13 cellular contexts compared by ENCODE assay signal in the genomic region with DNA sequence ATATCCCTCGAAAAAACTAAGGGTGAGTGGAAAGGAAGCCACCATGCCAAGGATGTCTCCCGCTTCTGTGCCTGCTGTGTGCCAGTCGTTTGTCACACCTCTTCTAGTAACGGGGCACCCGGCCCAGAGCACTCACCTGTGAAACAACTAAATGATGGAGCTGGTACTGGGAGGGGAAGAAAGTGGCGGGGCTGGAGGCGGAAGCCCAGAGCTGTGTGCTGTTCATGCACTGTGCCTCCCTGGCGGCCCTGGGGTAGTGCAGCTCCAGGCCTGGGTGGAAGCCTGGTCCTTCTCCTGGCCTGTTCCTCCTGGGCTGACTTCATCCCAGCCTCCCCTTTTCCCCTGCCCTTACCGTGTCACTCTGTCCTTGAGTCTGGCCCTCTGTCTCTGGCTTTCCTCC.
A peak's percentile ranks its signal among the peaks of the same experiment; 100 is the strongest.
DNase-seq lines count a peak whose midpoint lies in the region; ATAC-seq, FAIRE-seq and TF ChIP-seq lines count a peak whose summit lies in the region.
"Had no signal": no experiment of that assay in that cellular context is flagged by ENCODE, and none has a peak within 500 bp of the region (broad histone marks: within the 10 kb centered on the region; RNA-seq: fewer than 3 reads in every experiment).

No MANE protein-coding gene starts in this region.

- no peaks in the 10 kb centered on the region; the same call in 1 of the 2 replicates for H3K9me3 ChIP-seq in BE2C
- peaks cover 3% of the 10 kb centered on the region; the same call in 2 of the 3 replicates for H3K9me3 ChIP-seq in GM12878 (replicated peaks; ENCODE audit: control insufficient read depth, insufficient read depth, low read length)
- H3K9me3 ChIP-seq: SJSA1 had no signal

- FAIRE-seq in GM12878 (lab: Jason Lieb, UNC), result no peak

- H3K79me2 ChIP-seq in GM12878 (ENCODE audit: control insufficient read depth, insufficient read depth, low read length), result no peaks in the 10 kb centered on the region

- no peaks in the 10 kb centered on the region for H3K4me1 Mint-ChIP-seq in endothelial cell (ENCODE audit: unreplicated experiment)

- WGBS in GM12878 (ENCODE audit: insufficient coverage, insufficient replicate concordance, low lambda C conversion rate, missing lambda C conversion rate), result 52% methylated on average over 9 of the region's 9 CpGs

- in situ Hi-C loops in G401 (cut with HindIII; ENCODE audit: low sequenced_read_pairs), result no loop called here
- in situ Hi-C loops in GM12878 (cut with MboI), result no loop called here

- ATAC-seq in GM12878, result peak; percentile 71

- no peaks in the 10 kb centered on the region for H3K9me3 Mint-ChIP-seq in endothelial cell (ENCODE audit: unreplicated experiment)

- peak; percentile 72 for DNase-seq in BE2C
- DNase-seq in G401 (ENCODE audit: low spot score), result peak; percentile 76
- DNase-seq in NCI-H2029 (lab: John Stamatoyannopoulos, UW), result peak; percentile 55
- no peak for DNase-seq in GM12878 (ENCODE audit: low read depth, low spot score)
- DNase-seq in HUDEP-2 (lab: John Stamatoyannopoulos, UW; ENCODE audit: unreplicated experiment in 76 of 76), result no peak
- DNase-seq in RKO (ENCODE audit: low spot score), result no peak
- no peak for DNase-seq in endothelial cell (ENCODE audit: low spot score)
- no peak for DNase-seq in anterior cingulate cortex (lab: John Stamatoyannopoulos, UW)
- DNase-seq: AML-193; effector CD4-positive, alpha-beta T cell; foreskin fibroblast; NCI-H446 treated with DMSO at 0.1 percent for 48 hours had no signal

- TF ChIP-seq RAD21 in GM12878 (IDR thresholded peaks at IDR 0.05; ENCODE audit: insufficient read depth, low read depth, low read length), result no peak

- H3K4me1 ChIP-seq in BE2C, result peaks cover 46% of the 10 kb centered on the region
- peaks cover 48% of the 10 kb centered on the region for H3K4me1 ChIP-seq in GM12878 (ENCODE audit: control insufficient read depth, insufficient read depth, low read length)
- H3K4me1 ChIP-seq: SJSA1 had no signal

- TF ChIP-seq POLR2A in GM12878 (IDR thresholded peaks at IDR 0.05; ENCODE audit: low read depth, low read length), result no peak

- H3K36me3 ChIP-seq in BE2C, result no peaks in the 10 kb centered on the region
- H3K36me3 ChIP-seq in GM12878 (ENCODE audit: control insufficient read depth in 2 of 2, insufficient read depth in 2 of 2, low read length in 1 of 2), result no peaks in the 10 kb centered on the region
- H3K36me3 ChIP-seq: SJSA1 had no signal

- peak; percentile 27 for TF ChIP-seq CTCF in BE2C (IDR thresholded peaks at IDR 0.05; ENCODE audit: low read depth, low read length)
- peak in 1 of 3 experiments; percentile 2; a peak in 1 of 6 replicates for TF ChIP-seq CTCF in GM12878 (IDR thresholded peaks at IDR 0.05 in 2 of 3, conservative IDR thresholded peaks at IDR 0.05 in 1 of 3; ENCODE audit: control insufficient read depth in 2 of 3, extremely low read depth in 1 of 3, insufficient read depth in 1 of 3, low read depth in 3 of 3, low read length in 3 of 3)
- no peak for TF ChIP-seq CTCF in endothelial cell (IDR thresholded peaks at IDR 0.05; ENCODE audit: unreplicated experiment)

- H3K27me3 ChIP-seq in BE2C, result no peaks in the 10 kb centered on the region
- no peaks in the 10 kb centered on the region for H3K27me3 ChIP-seq in GM12878 (replicated peaks in 1 of 2; ENCODE audit: control insufficient read depth in 2 of 2, insufficient read depth in 2 of 2, low read length in 1 of 2)
- H3K27me3 ChIP-seq: SJSA1 had no signal

- peaks cover 11% of the 10 kb centered on the region for H3K27me3 Mint-ChIP-seq in endothelial cell (ENCODE audit: unreplicated experiment)

- H2AFZ ChIP-seq in GM12878 (ENCODE audit: control insufficient read depth, low read depth, low read length), result peak overlapping the region; percentile 20; the same call in 1 of the 2 replicates

- H3K36me3 Mint-ChIP-seq in endothelial cell (ENCODE audit: low read depth, unreplicated experiment), result no peaks in the 10 kb centered on the region

- RAD21 ChIA-PET in GM12878 (lab: Charles Lee; ENCODE audit: unreplicated experiment), result interaction anchor here (0.7 to 2.6 kb wide), 9 partner anchors 21 to 361 kb away, joined by 3 to 9 read pairs (median 4); no protein-coding TSS in a partner anchor

- POLR2A ChIA-PET in GM12878 (lab: Charles Lee), result interaction anchor here (0.6 to 1.6 kb wide), 4 partner anchors 152 to 379 kb away, joined by 4 to 7 read pairs (median 6); no protein-coding TSS in a partner anchor

- SMC1A ChIA-PET in GM12878 (lab: Charles Lee; ENCODE audit: uncharacterized antibody, unreplicated experiment), result interaction anchor here (0.6 to 3.8 kb wide), 9 partner anchors 10 to 361 kb away, joined by 3 to 21 read pairs (median 3); no protein-coding TSS in a partner anchor

- CTCF ChIA-PET in GM12878 (lab: Yijun Ruan, JAX), result interaction anchor here (0.7 to 5.7 kb wide), 9 partner anchors 14 to 360 kb away, joined by 3 to 39 read pairs (median 5); no protein-coding TSS in a partner anchor

- H3K4me2 ChIP-seq in GM12878 (ENCODE audit: control insufficient read depth, insufficient read depth), result peak overlapping the region; percentile 68

- intact Hi-C loops in GM12878 (cut with micrococcal nuclease; ENCODE audit: unreplicated experiment), result loop anchor here (1.0 kb wide), 1 partner anchor 357 kb away; no protein-coding TSS in a partner anchor

- H3K27ac ChIP-seq in GM12878 (ENCODE audit: control insufficient read depth, insufficient read depth), result peak overlapping the region; percentile 57
- H3K27ac ChIP-seq: SJSA1 had no signal

- H3K9ac ChIP-seq in GM12878 (ENCODE audit: control insufficient read depth, insufficient read depth, low read length), result peak overlapping the region; percentile 37; the same call in 1 of the 2 replicates

- H3K4me3 Mint-ChIP-seq in endothelial cell (ENCODE audit: unreplicated experiment), result no peak overlapping the region

- no peak overlapping the region for H3K27ac Mint-ChIP-seq in endothelial cell (ENCODE audit: unreplicated experiment)

- TF ChIP-seq EP300 in GM12878 (IDR thresholded peaks at IDR 0.05; ENCODE audit: borderline replicate concordance in 1 of 2, control insufficient read depth in 1 of 2, low read depth in 2 of 2, low read length in 2 of 2), result no peak

- H4K20me1 ChIP-seq in GM12878 (ENCODE audit: control insufficient read depth, insufficient read depth), result no peaks in the 10 kb centered on the region

- TSS peak; percentile 80 for BruUV-seq in GM12878 (replicated peaks; lab: Mats Ljungman, UMichigan)

- H3K4me3 ChIP-seq in BE2C (ENCODE audit: low read depth, low read length) (no peak overlapping the region), GM12878 (peak overlapping the region; percentile 48; the same call in 1 of the 2 replicates)
- H3K4me3 ChIP-seq: SJSA1 had no signal

TF ChIP-seq in GM12878, 131 proteins besides CTCF, POLR2A, EP300 and RAD21:
- TF ChIP-seq, protein P1, sequence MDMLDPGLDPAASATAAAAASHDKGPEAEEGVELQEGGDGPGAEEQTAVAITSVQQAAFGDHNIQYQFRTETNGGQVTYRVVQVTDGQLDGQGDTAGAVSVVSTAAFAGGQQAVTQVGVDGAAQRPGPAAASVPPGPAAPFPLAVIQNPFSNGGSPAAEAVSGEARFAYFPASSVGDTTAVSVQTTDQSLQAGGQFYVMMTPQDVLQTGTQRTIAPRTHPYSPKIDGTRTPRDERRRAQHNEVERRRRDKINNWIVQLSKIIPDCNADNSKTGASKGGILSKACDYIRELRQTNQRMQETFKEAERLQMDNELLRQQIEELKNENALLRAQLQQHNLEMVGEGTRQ (IDR thresholded peaks at IDR 0.05; ENCODE audit: borderline replicate concordance, low read depth, low read length), result no peak
- TF ChIP-seq, protein P2, sequence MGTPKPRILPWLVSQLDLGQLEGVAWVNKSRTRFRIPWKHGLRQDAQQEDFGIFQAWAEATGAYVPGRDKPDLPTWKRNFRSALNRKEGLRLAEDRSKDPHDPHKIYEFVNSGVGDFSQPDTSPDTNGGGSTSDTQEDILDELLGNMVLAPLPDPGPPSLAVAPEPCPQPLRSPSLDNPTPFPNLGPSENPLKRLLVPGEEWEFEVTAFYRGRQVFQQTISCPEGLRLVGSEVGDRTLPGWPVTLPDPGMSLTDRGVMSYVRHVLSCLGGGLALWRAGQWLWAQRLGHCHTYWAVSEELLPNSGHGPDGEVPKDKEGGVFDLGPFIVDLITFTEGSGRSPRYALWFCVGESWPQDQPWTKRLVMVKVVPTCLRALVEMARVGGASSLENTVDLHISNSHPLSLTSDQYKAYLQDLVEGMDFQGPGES (IDR thresholded peaks at IDR 0.05), result no peak
- TF ChIP-seq NRF1 (conservative IDR thresholded peaks at IDR 0.05; ENCODE audit: low read depth, low read length) (no peak), ZNF217 (IDR thresholded peaks at IDR 0.05) (no peak), JUNB (IDR thresholded peaks at IDR 0.05) (no peak), LARP7 (IDR thresholded peaks at IDR 0.05) (no peak)

Comparison
In these comparisons a context has a peak if more than half of its experiments do, and no peak if none do; other contexts are left out.
1. DNase-seq: peak in BE2C (single experiment), G401 (single experiment) and NCI-H2029 (single experiment); none in GM12878 (single experiment), HUDEP-2 (0 of 76), RKO (single experiment), endothelial cell (single experiment) and anterior cingulate cortex (0 of 58).